ENCODE assay signal across 8 cellular contexts in genomic region chr2:240560480-240561324, GRCh38. TPM values are rescaled to one million over a fixed set of nuclear protein-coding genes. Genes with fewer than 3 reads are reported as not detected.
DNase-seq lines count a peak whose midpoint lies in the region; ATAC-seq, FAIRE-seq and TF ChIP-seq lines count a peak whose summit lies in the region.

No MANE protein-coding gene starts in this region.

- intact Hi-C loops in HepG2 (cut with micrococcal nuclease; ENCODE audit: unreplicated experiment), result loop anchor here (5.0 kb wide), 1 partner anchor 272 kb away; no protein-coding TSS in a partner anchor

- TF ChIP-seq EP300 in HepG2 (IDR thresholded peaks at IDR 0.05; ENCODE audit: low read depth in 2 of 2, low read length in 2 of 2) (peak in 1 of 2 experiments; percentile 45; a peak in 1 of 4 replicates), HepG2 (CRISPR knock-in tag; IDR thresholded peaks at IDR 0.05; ENCODE audit: borderline replicate concordance) (no peak)

- no peaks in the 10 kb centered on the region for H3K27me3 Mint-ChIP-seq in activated CD4-positive, alpha-beta T cell treated with anti-CD3 and anti-CD28 coated beads, Interleukin-2, amount 10 ng/mL, durations not matched to agents 7 days and 5 days

- FAIRE-seq in HepG2 (lab: Jason Lieb, UNC), result peak; percentile 74

- ATAC-seq in GM19328 (IDR thresholded peaks at IDR 0.05; ENCODE audit: unreplicated experiment) (peak; percentile 68), HG03469 (IDR thresholded peaks at IDR 0.05; ENCODE audit: unreplicated experiment) (peak; percentile 34), HepG2 (peak; percentile 76)

- H3K4me1 Mint-ChIP-seq in activated CD4-positive, alpha-beta T cell treated with anti-CD3 and anti-CD28 coated beads, Interleukin-2, amount 10 ng/mL, durations not matched to agents 7 days and 5 days, result peaks cover 74% of the 10 kb centered on the region

- H3K4me3 ChIP-seq in HepG2 (replicated peaks in 1 of 3; ENCODE audit: insufficient read depth in 1 of 3, low read depth in 2 of 3, low read length in 3 of 3), result peak overlapping the region; percentile 80 to 85 (median 80)

- peak overlapping the region; percentile 83 for H3K27ac Mint-ChIP-seq in activated CD4-positive, alpha-beta T cell treated with anti-CD3 and anti-CD28 coated beads, Interleukin-2, amount 10 ng/mL, durations not matched to agents 7 days and 5 days

- in situ Hi-C loops in HepG2 (cut with HindIII; ENCODE audit: extremely low pct_ligation_motif_present, low pct_unique_long_range_greater_than_20kb), result loop anchor here (25.0 kb wide), 1 partner anchor 652 kb away; no protein-coding TSS in a partner anchor

- under 1% methylated on average over 45 of the region's 101 CpGs for WGBS in HepG2 (ENCODE audit: low lambda C conversion rate)

- H3K9me3 ChIP-seq in HepG2 (ENCODE audit: low read length), result no peaks in the 10 kb centered on the region

- peak overlapping the region; percentile 90 for H3K27ac ChIP-seq in HepG2 (ENCODE audit: extremely low read length, insufficient read depth, low read length)

- H3K4me2 ChIP-seq in HepG2 (ENCODE audit: low read depth, low read length), result peak overlapping the region; percentile 96

- CTCF ChIA-PET in activated CD4-positive, alpha-beta T cell treated with anti-CD3 and anti-CD28 coated beads, Interleukin-2, amount 10 ng/mL, durations not matched to agents 7 days and 5 days (lab: Charles Lee), result interaction anchor here (0.6 to 2.6 kb wide), 5 partner anchors 12 to 563 kb away, joined by 3 to 10 read pairs (median 4); partner anchors contain the start of gene CAPN10
- CTCF ChIA-PET in HepG2 (lab: Yijun Ruan, JAX; ENCODE audit: low intra/inter-chr PET ratio, low total read pairs), result no interaction called here

- H3K36me3 Mint-ChIP-seq in activated CD4-positive, alpha-beta T cell treated with anti-CD3 and anti-CD28 coated beads, Interleukin-2, amount 10 ng/mL, durations not matched to agents 7 days and 5 days (ENCODE audit: low read depth), result peaks cover 65% of the 10 kb centered on the region

- POLR2A ChIA-PET in activated CD4-positive, alpha-beta T cell treated with anti-CD3 and anti-CD28 coated beads, Interleukin-2, amount 10 ng/mL, durations not matched to agents 7 days and 5 days (lab: Charles Lee), result interaction anchor here (0.6 kb wide), 1 partner anchor 41 kb away, joined by 3 read pairs; no protein-coding TSS in a partner anchor
- POLR2A ChIA-PET in HepG2 (lab: Yijun Ruan, JAX), result interaction anchor here (1.0 to 4.9 kb wide), 13 partner anchors 8 to 656 kb away, joined by 3 to 86 read pairs (median 5); partner anchors contain the start of genes CAPN10 and RNPEPL1

- peak; percentile 81 for TF ChIP-seq RAD21 in HepG2 (CRISPR knock-in tag; IDR thresholded peaks at IDR 0.05)

- DNase-seq in C1 segment of cervical spinal cord (lab: John Stamatoyannopoulos, UW) (peak; percentile 80 to 99 (median 97)), NCI-H526 treated with DMSO at 0.1 percent for 48 hours (lab: John Stamatoyannopoulos, UW) (peak; percentile 97), cortex of kidney (lab: John Stamatoyannopoulos, UW) (peak; percentile 92), HepG2 (ENCODE audit: low spot score) (peak; percentile 97)
- peak; percentile 100 for DNase-seq in activated CD4-positive, alpha-beta T cell treated with anti-CD3 and anti-CD28 coated beads, Interleukin-2, amount 10 ng/mL, durations not matched to agents 7 days and 5 days
- peak; percentile 99 to 100 for DNase-seq in stimulated activated CD4-positive, alpha-beta T cell treated with anti-CD3 and anti-CD28 coated beads, Interleukin-2, amount 100 ng/mL, for 48 hours

- BruUV-seq in HepG2 (replicated peaks; lab: Mats Ljungman, UMichigan), result no TSS peak

- TF ChIP-seq POLR2A in HepG2 (IDR thresholded peaks at IDR 0.05; ENCODE audit: insufficient read depth in 1 of 2, low read depth in 2 of 2, low read length in 2 of 2), result peak in 1 of 2 experiments; percentile 98; a peak in 2 of 4 replicates

- peak overlapping the region; percentile 92 for H3K9ac ChIP-seq in HepG2 (ENCODE audit: insufficient read depth, low read depth, low read length)

- H3K4me1 ChIP-seq in HepG2 (ENCODE audit: insufficient read depth, low read length), result peaks cover 54% of the 10 kb centered on the region

- no peaks in the 10 kb centered on the region for H4K20me1 ChIP-seq in HepG2 (ENCODE audit: insufficient read depth, low read length)

- H3K27me3 ChIP-seq in HepG2 (ENCODE audit: control insufficient read depth in 1 of 2, insufficient read depth in 2 of 2, low read length in 2 of 2), result no peaks in the 10 kb centered on the region

- no peak overlapping the region for H2AFZ ChIP-seq in HepG2 (ENCODE audit: low read length)

- no peaks in the 10 kb centered on the region for H3K9me3 Mint-ChIP-seq in activated CD4-positive, alpha-beta T cell treated with anti-CD3 and anti-CD28 coated beads, Interleukin-2, amount 10 ng/mL, durations not matched to agents 7 days and 5 days

- TF ChIP-seq CTCF in HepG2 (CRISPR knock-in tag; IDR thresholded peaks at IDR 0.05), result peak; percentile 51

- H3K36me3 ChIP-seq in HepG2 (replicated peaks in 1 of 2; ENCODE audit: control insufficient read depth in 1 of 2, insufficient read depth in 2 of 2, low read length in 2 of 2), result peaks cover 3 to 15% of the 10 kb centered on the region in 2 experiments; a peak in 4 of 5 replicates

- peak overlapping the region; percentile 79 for H3K4me3 Mint-ChIP-seq in activated CD4-positive, alpha-beta T cell treated with anti-CD3 and anti-CD28 coated beads, Interleukin-2, amount 10 ng/mL, durations not matched to agents 7 days and 5 days

- peaks cover 24% of the 10 kb centered on the region for H3K79me2 ChIP-seq in HepG2 (ENCODE audit: insufficient read depth, low read length)

RNA-seq across cellular contexts. Expression of gene DUSP28, which starts 0.5 kb away (rescaled TPM):
- 10 to 100 TPM in 1 of 2 experiments, 1 to 10 TPM in 1; 9.6 to 11.6 TPM for total RNA-seq in activated CD4-positive, alpha-beta T cell treated with anti-CD3 and anti-CD28 coated beads, Interleukin-2, amount 10 ng/mL, durations not matched to agents 7 days and 5 days
- 2.5 and 5.2 TPM in 2 replicates for total RNA-seq in HepG2 (2016; rRNA removed; fragmentation: Illumina TruSeq; extraction: Trizol)
- total RNA-seq in HepG2 (2016; cell fraction: cytosol; rRNA removed; fragmentation: Illumina TruSeq; extraction: Trizol; ENCODE audit: low read depth), result 4.5 and 4.9 TPM in 2 replicates
- total RNA-seq in HepG2 (2016; cell fraction: insoluble cytoplasmic fraction; rRNA removed; fragmentation: Illumina TruSeq; extraction: Trizol), result 2.9 and 5.6 TPM in 2 replicates
- total RNA-seq in HepG2 (2016; cell fraction: membrane; rRNA removed; fragmentation: Illumina TruSeq; extraction: Trizol), result 6.2 and 6.3 TPM in 2 replicates
- total RNA-seq in HepG2 (2016; cell fraction: nucleus; rRNA removed; fragmentation: Illumina TruSeq; extraction: Trizol), result 7.1 TPM in 2 replicates
- polyA plus RNA-seq in HepG2 (2011; rRNA removed), result 6.7 and 8.6 TPM in 2 replicates
- polyA plus RNA-seq in HepG2 (2011; cell fraction: cytosol; rRNA removed), result 3.4 and 4.1 TPM in 2 replicates
- 6.6 and 6.7 TPM in 2 replicates for polyA plus RNA-seq in HepG2 (2011; cell fraction: nucleus; rRNA removed)
- polyA plus RNA-seq in HepG2 (2012), result 5.4 and 6.8 TPM in 2 replicates
- polyA plus RNA-seq in HepG2 (2016; cell fraction: cytosol; fragmentation: Illumina TruSeq; extraction: Trizol; ENCODE audit: low read depth), result 4.9 and 6.2 TPM in 2 replicates
- polyA plus RNA-seq in HepG2 (2016; cell fraction: insoluble cytoplasmic fraction; fragmentation: Illumina TruSeq; extraction: Trizol; ENCODE audit: low read depth), result 3.9 and 4.1 TPM in 2 replicates
- polyA plus RNA-seq in HepG2 (2016; cell fraction: membrane; fragmentation: Illumina TruSeq; extraction: Trizol; ENCODE audit: low read depth), result 5.5 and 7.1 TPM in 2 replicates
- polyA plus RNA-seq in HepG2 (2016; cell fraction: nucleus; fragmentation: Illumina TruSeq; extraction: Trizol; ENCODE audit: insufficient read depth, low read depth), result 11.1 and 15.5 TPM in 2 replicates
- polyA minus RNA-seq in HepG2 (2011; rRNA and poly(A)+ RNA removed; ENCODE audit: low replicate concordance), result 2.8 and 4.2 TPM in 2 replicates
- polyA minus RNA-seq in HepG2 (2011; cell fraction: cytosol; rRNA and poly(A)+ RNA removed), result 1.7 and 2.2 TPM in 2 replicates
- 11.5 and 12.3 TPM in 2 replicates for polyA minus RNA-seq in HepG2 (2011; cell fraction: nucleus; rRNA and poly(A)+ RNA removed)

RNA-seq across cellular contexts. Expression of gene ANKMY1, which starts 2.9 kb away (rescaled TPM):
- total RNA-seq in activated CD4-positive, alpha-beta T cell treated with anti-CD3 and anti-CD28 coated beads, Interleukin-2, amount 10 ng/mL, durations not matched to agents 7 days and 5 days, result 10 to 100 TPM; 38.5 to 39.5 TPM
- total RNA-seq in HepG2 (2016; rRNA removed; fragmentation: Illumina TruSeq; extraction: Trizol), result 7.3 and 11.7 TPM in 2 replicates
- total RNA-seq in HepG2 (2016; cell fraction: cytosol; rRNA removed; fragmentation: Illumina TruSeq; extraction: Trizol; ENCODE audit: low read depth), result 9.7 and 12.6 TPM in 2 replicates
- total RNA-seq in HepG2 (2016; cell fraction: insoluble cytoplasmic fraction; rRNA removed; fragmentation: Illumina TruSeq; extraction: Trizol), result 8.8 and 12.4 TPM in 2 replicates
- total RNA-seq in HepG2 (2016; cell fraction: membrane; rRNA removed; fragmentation: Illumina TruSeq; extraction: Trizol), result 10.6 and 11.9 TPM in 2 replicates
- 23.2 and 30.1 TPM in 2 replicates for total RNA-seq in HepG2 (2016; cell fraction: nucleus; rRNA removed; fragmentation: Illumina TruSeq; extraction: Trizol)
- polyA plus RNA-seq in HepG2 (2011; rRNA removed), result 18.8 and 20.5 TPM in 2 replicates
- 11.7 and 12.1 TPM in 2 replicates for polyA plus RNA-seq in HepG2 (2011; cell fraction: cytosol; rRNA removed)
- 55.1 and 66.4 TPM in 2 replicates for polyA plus RNA-seq in HepG2 (2011; cell fraction: nucleus; rRNA removed)
- 8.0 and 8.9 TPM in 2 replicates for polyA plus RNA-seq in HepG2 (2012)
- 2.6 and 3.4 TPM in 2 replicates for polyA plus RNA-seq in HepG2 (2016; cell fraction: cytosol; fragmentation: Illumina TruSeq; extraction: Trizol; ENCODE audit: low read depth)
- polyA plus RNA-seq in HepG2 (2016; cell fraction: insoluble cytoplasmic fraction; fragmentation: Illumina TruSeq; extraction: Trizol; ENCODE audit: low read depth), result 7.8 and 8.8 TPM in 2 replicates
- polyA plus RNA-seq in HepG2 (2016; cell fraction: membrane; fragmentation: Illumina TruSeq; extraction: Trizol; ENCODE audit: low read depth), result 4.9 and 6.3 TPM in 2 replicates
- polyA plus RNA-seq in HepG2 (2016; cell fraction: nucleus; fragmentation: Illumina TruSeq; extraction: Trizol; ENCODE audit: insufficient read depth, low read depth), result 30.4 and 35.4 TPM in 2 replicates
- 41.3 and 43.1 TPM in 2 replicates for polyA minus RNA-seq in HepG2 (2011; rRNA and poly(A)+ RNA removed; ENCODE audit: low replicate concordance)
- polyA minus RNA-seq in HepG2 (2011; cell fraction: cytosol; rRNA and poly(A)+ RNA removed), result 6.0 and 6.9 TPM in 2 replicates
- polyA minus RNA-seq in HepG2 (2011; cell fraction: nucleus; rRNA and poly(A)+ RNA removed), result 52.8 and 56.1 TPM in 2 replicates

RNA-seq across cellular contexts. Expression of gene RNPEPL1, which starts 7.6 kb away (rescaled TPM):
- total RNA-seq in activated CD4-positive, alpha-beta T cell treated with anti-CD3 and anti-CD28 coated beads, Interleukin-2, amount 10 ng/mL, durations not matched to agents 7 days and 5 days, result 100 to 1,000 TPM; 118 to 122 TPM
- 13.0 and 27.6 TPM in 2 replicates for total RNA-seq in HepG2 (2016; rRNA removed; fragmentation: Illumina TruSeq; extraction: Trizol)
- 21.9 and 24.8 TPM in 2 replicates for total RNA-seq in HepG2 (2016; cell fraction: cytosol; rRNA removed; fragmentation: Illumina TruSeq; extraction: Trizol; ENCODE audit: low read depth)
- total RNA-seq in HepG2 (2016; cell fraction: insoluble cytoplasmic fraction; rRNA removed; fragmentation: Illumina TruSeq; extraction: Trizol), result 12.9 and 23.2 TPM in 2 replicates
- total RNA-seq in HepG2 (2016; cell fraction: membrane; rRNA removed; fragmentation: Illumina TruSeq; extraction: Trizol), result 50.1 and 53.8 TPM in 2 replicates
- 17.5 and 21.9 TPM in 2 replicates for total RNA-seq in HepG2 (2016; cell fraction: nucleus; rRNA removed; fragmentation: Illumina TruSeq; extraction: Trizol)
- polyA plus RNA-seq in HepG2 (2011; rRNA removed), result 18.0 and 28.8 TPM in 2 replicates
- 20.3 and 26.3 TPM in 2 replicates for polyA plus RNA-seq in HepG2 (2011; cell fraction: cytosol; rRNA removed)
- 94.3 and 114 TPM in 2 replicates for polyA plus RNA-seq in HepG2 (2011; cell fraction: nucleus; rRNA removed)
- polyA plus RNA-seq in HepG2 (2012), result 37.2 and 56.3 TPM in 2 replicates
- 43.4 and 46.1 TPM in 2 replicates for polyA plus RNA-seq in HepG2 (2016; cell fraction: cytosol; fragmentation: Illumina TruSeq; extraction: Trizol; ENCODE audit: low read depth)
- polyA plus RNA-seq in HepG2 (2016; cell fraction: insoluble cytoplasmic fraction; fragmentation: Illumina TruSeq; extraction: Trizol; ENCODE audit: low read depth), result 40.1 and 49.6 TPM in 2 replicates
- polyA plus RNA-seq in HepG2 (2016; cell fraction: membrane; fragmentation: Illumina TruSeq; extraction: Trizol; ENCODE audit: low read depth), result 85.0 and 102 TPM in 2 replicates
- polyA plus RNA-seq in HepG2 (2016; cell fraction: nucleus; fragmentation: Illumina TruSeq; extraction: Trizol; ENCODE audit: insufficient read depth, low read depth), result 57.9 and 59.3 TPM in 2 replicates
- polyA minus RNA-seq in HepG2 (2011; rRNA and poly(A)+ RNA removed; ENCODE audit: low replicate concordance), result 15.3 and 64.5 TPM in 2 replicates
- 55.0 and 57.6 TPM in 2 replicates for polyA minus RNA-seq in HepG2 (2011; cell fraction: cytosol; rRNA and poly(A)+ RNA removed)
- polyA minus RNA-seq in HepG2 (2011; cell fraction: nucleus; rRNA and poly(A)+ RNA removed), result 18.6 and 21.0 TPM in 2 replicates

RNA-seq across cellular contexts. Expression of gene CAPN10, which starts 25.8 kb away (rescaled TPM):
- 10 to 100 TPM; 40.5 to 58.6 TPM for total RNA-seq in activated CD4-positive, alpha-beta T cell treated with anti-CD3 and anti-CD28 coated beads, Interleukin-2, amount 10 ng/mL, durations not matched to agents 7 days and 5 days
- total RNA-seq in HepG2 (2016; rRNA removed; fragmentation: Illumina TruSeq; extraction: Trizol), result 16.5 and 32.4 TPM in 2 replicates
- 18.3 and 20.3 TPM in 2 replicates for total RNA-seq in HepG2 (2016; cell fraction: cytosol; rRNA removed; fragmentation: Illumina TruSeq; extraction: Trizol; ENCODE audit: low read depth)
- 16.1 and 35.0 TPM in 2 replicates for total RNA-seq in HepG2 (2016; cell fraction: insoluble cytoplasmic fraction; rRNA removed; fragmentation: Illumina TruSeq; extraction: Trizol)
- total RNA-seq in HepG2 (2016; cell fraction: membrane; rRNA removed; fragmentation: Illumina TruSeq; extraction: Trizol), result 28.2 and 28.4 TPM in 2 replicates
- total RNA-seq in HepG2 (2016; cell fraction: nucleus; rRNA removed; fragmentation: Illumina TruSeq; extraction: Trizol), result 26.3 and 36.2 TPM in 2 replicates
- polyA plus RNA-seq in HepG2 (2011; rRNA removed), result 27.6 and 40.7 TPM in 2 replicates
- 15.8 and 24.7 TPM in 2 replicates for polyA plus RNA-seq in HepG2 (2011; cell fraction: cytosol; rRNA removed)
- 157 and 173 TPM in 2 replicates for polyA plus RNA-seq in HepG2 (2011; cell fraction: nucleus; rRNA removed)
- 24.4 and 27.6 TPM in 2 replicates for polyA plus RNA-seq in HepG2 (2012)
- polyA plus RNA-seq in HepG2 (2016; cell fraction: cytosol; fragmentation: Illumina TruSeq; extraction: Trizol; ENCODE audit: low read depth), result 9.1 and 9.4 TPM in 2 replicates
- polyA plus RNA-seq in HepG2 (2016; cell fraction: insoluble cytoplasmic fraction; fragmentation: Illumina TruSeq; extraction: Trizol; ENCODE audit: low read depth), result 17.4 and 18.2 TPM in 2 replicates
- 15.5 and 17.2 TPM in 2 replicates for polyA plus RNA-seq in HepG2 (2016; cell fraction: membrane; fragmentation: Illumina TruSeq; extraction: Trizol; ENCODE audit: low read depth)
- polyA plus RNA-seq in HepG2 (2016; cell fraction: nucleus; fragmentation: Illumina TruSeq; extraction: Trizol; ENCODE audit: insufficient read depth, low read depth), result 59.4 and 61.4 TPM in 2 replicates
- polyA minus RNA-seq in HepG2 (2011; rRNA and poly(A)+ RNA removed; ENCODE audit: low replicate concordance), result 11.2 and 33.8 TPM in 2 replicates
- polyA minus RNA-seq in HepG2 (2011; cell fraction: cytosol; rRNA and poly(A)+ RNA removed), result 10.8 TPM in 2 replicates
- 50.0 and 57.6 TPM in 2 replicates for polyA minus RNA-seq in HepG2 (2011; cell fraction: nucleus; rRNA and poly(A)+ RNA removed)

Comparison
In these comparisons a context has a peak if more than half of its experiments do, and no peak if none do; other contexts are left out.
1. Peak in every context shown above with its lines: DNase-seq, ATAC-seq, H3K4me3 ChIP-seq and H3K27ac ChIP-seq.